In genomic region chr2:44189104-44189503, GRCh38 we compare ENCODE assay signal across 18 cellular contexts. TPM values are rescaled to one million over a fixed set of nuclear protein-coding genes. Genes with fewer than 3 reads are reported as not detected.
DNase-seq lines count a peak whose midpoint lies in the region; ATAC-seq lines count a peak whose summit lies in the region.
"Had no signal": no experiment of that assay in that cellular context is flagged by ENCODE, and none has a peak within 500 bp of the region (broad histone marks: within the 10 kb centered on the region; RNA-seq: fewer than 3 reads in every experiment).

No MANE protein-coding gene starts in this region.

- peaks cover 29% of the 10 kb centered on the region for H3K36me3 Mint-ChIP-seq in CD4-positive, CD25-positive, alpha-beta regulatory T cell
- H3K36me3 Mint-ChIP-seq in memory B cell = peaks cover 18% of the 10 kb centered on the region

- H3K36me3 ChIP-seq in CD4-positive, CD25-positive, alpha-beta regulatory T cell (ENCODE audit: control insufficient read depth, insufficient read depth, low read length) = peaks cover 2% of the 10 kb centered on the region
- H3K36me3 ChIP-seq: sigmoid colon, vagina had no signal

- H3K9me3 Mint-ChIP-seq in CD4-positive, CD25-positive, alpha-beta regulatory T cell = peaks cover 0 to 2% (median 0%) of the 10 kb centered on the region in 7 donors
- no peaks in the 10 kb centered on the region for H3K9me3 Mint-ChIP-seq in memory B cell
- H3K9me3 Mint-ChIP-seq: activated T-cell treated with anti-CD3 and anti-CD28 coated beads, Interleukin-2, amount 50 U/mL, for 4 hours had no signal

- ATAC-seq in CD4-positive, CD25-positive, alpha-beta regulatory T cell (ENCODE audit: low read depth in 2 of 2) = no peak
- ATAC-seq in GM19351 (IDR thresholded peaks at IDR 0.05; ENCODE audit: unreplicated experiment) (peak; percentile 59), memory B cell (ENCODE audit: low read depth) (peak; percentile 67), GM21825 (IDR thresholded peaks at IDR 0.05; ENCODE audit: unreplicated experiment) (no peak), HG03196 (IDR thresholded peaks at IDR 0.05; ENCODE audit: unreplicated experiment) (no peak)
- ATAC-seq: activated T-cell treated with anti-CD3 and anti-CD28 coated beads, Interleukin-2, amount 50 U/mL, for 4 hours had no signal

- H3K4me3 Mint-ChIP-seq in CD4-positive, CD25-positive, alpha-beta regulatory T cell = peak overlapping the region in 3 of 4 donors; percentile 16 to 73 (median 27)
- peak overlapping the region; percentile 46 for H3K4me3 Mint-ChIP-seq in memory B cell
- H3K4me3 Mint-ChIP-seq: activated T-cell treated with anti-CD3 and anti-CD28 coated beads, Interleukin-2, amount 50 U/mL, for 4 hours; nephron progenitor cell had no signal

- peaks cover 57% of the 10 kb centered on the region for H3K4me1 ChIP-seq in CD4-positive, CD25-positive, alpha-beta regulatory T cell (ENCODE audit: control insufficient read depth, insufficient read depth, low read length, poor library complexity, severe bottlenecking)

- peak overlapping the region; percentile 29 to 66 (median 56) for H3K27ac Mint-ChIP-seq in CD4-positive, CD25-positive, alpha-beta regulatory T cell
- peak overlapping the region; percentile 60 for H3K27ac Mint-ChIP-seq in memory B cell
- H3K27ac Mint-ChIP-seq: nephron progenitor cell had no signal

- no peaks in the 10 kb centered on the region for H3K9me3 ChIP-seq in CD4-positive, CD25-positive, alpha-beta regulatory T cell (ENCODE audit: control insufficient read depth in 2 of 2, low read length in 2 of 2)
- H3K9me3 ChIP-seq: sigmoid colon, vagina had no signal

- H3K4me3 ChIP-seq in CD4-positive, CD25-positive, alpha-beta regulatory T cell (ENCODE audit: low read depth, low read length) = no peak overlapping the region
- H3K4me3 ChIP-seq: sigmoid colon, vagina had no signal

- H3K27ac ChIP-seq in CD4-positive, CD25-positive, alpha-beta regulatory T cell (ENCODE audit: insufficient read depth, low read length, poor library complexity, severe bottlenecking) = no peak overlapping the region
- H3K27ac ChIP-seq: epithelial cell of prostate, sigmoid colon, vagina had no signal

- no peaks in the 10 kb centered on the region for H3K27me3 Mint-ChIP-seq in CD4-positive, CD25-positive, alpha-beta regulatory T cell
- H3K27me3 Mint-ChIP-seq in memory B cell = no peaks in the 10 kb centered on the region

- no peaks in the 10 kb centered on the region for H3K27me3 ChIP-seq in CD4-positive, CD25-positive, alpha-beta regulatory T cell (ENCODE audit: control insufficient read depth, insufficient read depth, low read length)
- H3K27me3 ChIP-seq: sigmoid colon, vagina had no signal

- peaks cover 50 to 91% (median 67%) of the 10 kb centered on the region in 4 donors for H3K4me1 Mint-ChIP-seq in CD4-positive, CD25-positive, alpha-beta regulatory T cell
- peaks cover 47% of the 10 kb centered on the region for H3K4me1 Mint-ChIP-seq in memory B cell

- no peak for DNase-seq in CD4-positive, CD25-positive, alpha-beta regulatory T cell
- DNase-seq in SIG-M5 treated with dmso at 0.1 percent for 504 hours (lab: John Stamatoyannopoulos, UW; ENCODE audit: unreplicated experiment) = peak; percentile 77
- DNase-seq in memory B cell (ENCODE audit: low spot score in 2 of 2) = no peak
- DNase-seq in RPMI8226 = no peak
- DNase-seq: activated CD4-positive, alpha-beta T cell treated with anti-CD3 and anti-CD28 coated beads for 4 hours; activated naive CD4-positive, alpha-beta T cell treated with Interleukin-2 at 50 U/mL for 16 hours; activated T-cell treated with anti-CD3 and anti-CD28 coated beads, Interleukin-2, amount 50 U/mL, for 4 hours; IMR-90; NCI-H146; NCI-H510A; nephron progenitor cell; sigmoid colon; stimulated activated CD8-positive, alpha-beta memory T cell treated with anti-CD3 and anti-CD28 coated beads, Interleukin-4, amount 100 ng/mL, for 48 hours had no signal

RNA-seq across cellular contexts. Expression of gene PPM1B, which starts 20.4 kb away (rescaled TPM):
- 91.8 TPM for total RNA-seq in CD4-positive, CD25-positive, alpha-beta regulatory T cell
- polyA plus RNA-seq in CD4-positive, CD25-positive, alpha-beta regulatory T cell = 10 to 100 TPM; 48.9 to 62.6 (median 58.2) TPM

Comparison
In these comparisons a context has a peak if more than half of its experiments do, and no peak if none do; other contexts are left out.
1. ATAC-seq: peak in GM19351 (single experiment) and memory B cell (single experiment); none in CD4-positive, CD25-positive, alpha-beta regulatory T cell (0 of 2), GM21825 (single experiment) and HG03196 (single experiment).